ENCODE assay signal across 1 cellular context in the genomic region with DNA sequence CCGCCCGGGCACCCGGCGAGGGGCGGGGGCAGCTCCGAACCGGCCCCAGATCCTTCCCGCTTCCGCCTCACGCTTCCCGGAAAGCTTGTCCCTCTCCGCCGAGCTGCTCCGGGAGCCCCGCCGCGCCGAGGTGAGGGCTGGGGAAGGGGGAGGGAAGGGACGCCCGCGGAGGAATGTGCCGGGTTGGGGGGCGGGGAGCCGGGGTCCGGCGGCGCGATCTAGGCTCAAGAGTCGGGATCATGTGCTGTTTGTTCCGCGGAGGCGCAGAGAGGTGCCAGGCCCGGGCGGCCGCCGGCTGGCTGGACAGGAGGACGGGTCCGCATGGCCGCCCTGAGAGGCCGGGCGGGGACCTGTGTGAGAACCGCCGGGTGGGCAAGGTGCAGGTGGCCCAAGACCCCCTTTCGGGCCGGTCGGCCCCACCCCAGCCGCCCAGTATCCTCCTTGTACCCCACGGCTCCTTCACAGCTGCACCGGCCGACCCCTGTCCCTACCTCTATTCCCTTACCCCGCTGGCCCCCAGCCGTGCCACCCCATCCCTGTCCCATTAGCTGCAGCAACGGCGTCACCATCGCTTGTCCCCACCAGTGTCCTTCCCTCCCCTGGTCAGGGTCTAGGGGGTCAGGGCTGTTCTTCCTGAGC.
TF ChIP-seq lines count a peak whose summit lies in the region.

No MANE protein-coding gene starts in this region.

TF ChIP-seq in endothelial cell of umbilical vein, 7 proteins besides CTCF, POLR2A, EP300 and RAD21:
- TF ChIP-seq, protein P1, sequence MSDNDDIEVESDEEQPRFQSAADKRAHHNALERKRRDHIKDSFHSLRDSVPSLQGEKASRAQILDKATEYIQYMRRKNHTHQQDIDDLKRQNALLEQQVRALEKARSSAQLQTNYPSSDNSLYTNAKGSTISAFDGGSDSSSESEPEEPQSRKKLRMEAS (IDR thresholded peaks at IDR 0.05; ENCODE audit: insufficient read depth, insufficient read length), result no peak
- TF ChIP-seq FOS (IDR thresholded peaks at IDR 0.05; ENCODE audit: borderline replicate concordance, insufficient read depth, low read length) (no peak), GATA2 (IDR thresholded peaks at IDR 0.05; ENCODE audit: insufficient read depth, insufficient read length, low read depth, low read length) (no peak), JUN (IDR thresholded peaks at IDR 0.05; ENCODE audit: borderline replicate concordance, insufficient read depth, insufficient read length, low read depth) (no peak), POLR2AphosphoS5 (IDR thresholded peaks at IDR 0.05; ENCODE audit: insufficient read depth, low read depth, low read length) (no peak), EZH2 (IDR thresholded peaks at IDR 0.05; ENCODE audit: borderline replicate concordance, low read depth, low read length, severe bottlenecking) (no peak), MYC (IDR thresholded peaks at IDR 0.05; ENCODE audit: low read depth, low read length) (no peak)
